ENCODE assay signal across 14 cellular contexts in genomic region chr2:170013802-170014551, GRCh38.
DNase-seq lines count a peak whose midpoint lies in the region; ATAC-seq and TF ChIP-seq lines count a peak whose summit lies in the region.
"Had no signal": no experiment of that assay in that cellular context is flagged by ENCODE, and none has a peak within 500 bp of the region (broad histone marks: within the 10 kb centered on the region; RNA-seq: fewer than 3 reads in every experiment).

No MANE protein-coding gene starts in this region.

- no peaks in the 10 kb centered on the region for H3K36me3 ChIP-seq in adrenal gland (replicated peaks in 1 of 2)

- no peak for TF ChIP-seq POLR2A in adrenal gland (IDR thresholded peaks at IDR 0.05)

- TF ChIP-seq CTCF in adrenal gland (IDR thresholded peaks at IDR 0.05), result no peak

- H3K27ac ChIP-seq in adrenal gland (peak overlapping the region in 3 of 5 donors; percentile 31 to 50 (median 33)), right cardiac atrium (ENCODE audit: low read length) (no peak overlapping the region)
- H3K27ac ChIP-seq: A549, PC-9 had no signal

- H3K4me3 ChIP-seq in adrenal gland (no peak overlapping the region), right cardiac atrium (ENCODE audit: low read length) (no peak overlapping the region)
- H3K4me3 ChIP-seq: A549, PC-9 had no signal

- H3K9me3 ChIP-seq in adrenal gland (replicated peaks in 1 of 3) (no peaks in the 10 kb centered on the region), right cardiac atrium (ENCODE audit: control insufficient read depth, low read length) (no peaks in the 10 kb centered on the region)
- H3K9me3 ChIP-seq: A549 had no signal

- H3K4me1 ChIP-seq in adrenal gland (replicated peaks in 1 of 2) (peaks cover 11 to 27% of the 10 kb centered on the region in 2 donors), right cardiac atrium (ENCODE audit: control insufficient read depth, insufficient read depth, low read length) (peaks cover 5% of the 10 kb centered on the region)
- H3K4me1 ChIP-seq: A549 had no signal

- H3K27me3 ChIP-seq in adrenal gland (no peaks in the 10 kb centered on the region), right cardiac atrium (ENCODE audit: control insufficient read depth, insufficient read depth) (no peaks in the 10 kb centered on the region)

- DNase-seq in Right ventricle myocardium superior (no peak), Right ventricle myocardium inferior (ENCODE audit: missing footprints) (no peak), adrenal gland (peak in 6 of 7 donors; percentile 26 to 44 (median 35)), right cardiac atrium (no peak), NCI-H510A (lab: John Stamatoyannopoulos, UW) (no peak)
- DNase-seq: KG1, NCI-H1436, PC-9, small intestine had no signal

- intact Hi-C loops in Right ventricle myocardium superior (cut with DNase I), result no loop called here
- intact Hi-C loops in Right ventricle myocardium inferior (cut with DNase I), result no loop called here
- intact Hi-C loops in adrenal gland (cut with DNase I), result no loop called here
- intact Hi-C loops in right cardiac atrium (cut with DNase I), result no loop called here

- WGBS in adrenal gland, 4 donors, result 30 to 45% (median 39%) methylated on average over 5 of the region's 5 CpGs
- WGBS in right cardiac atrium, result 41% methylated on average over 5 of the region's 5 CpGs

- peak; percentile 18 for ATAC-seq in Right ventricle myocardium superior (ENCODE audit: poor library complexity)
- no peak for ATAC-seq in Right ventricle myocardium inferior
- ATAC-seq in right cardiac atrium, result peak; percentile 72 to 89
- no peak for ATAC-seq in HG02938 (IDR thresholded peaks at IDR 0.05; ENCODE audit: unreplicated experiment)
- ATAC-seq in HG03571 (IDR thresholded peaks at IDR 0.05; ENCODE audit: unreplicated experiment), result no peak
- no peak for ATAC-seq in GM18873 (IDR thresholded peaks at IDR 0.05; ENCODE audit: low FRiP score, unreplicated experiment)
- ATAC-seq: A549, HCT116 had no signal

Comparison
In these comparisons a context has a peak if more than half of its experiments do, and no peak if none do; other contexts are left out.
1. ATAC-seq: peak in Right ventricle myocardium superior (single experiment) and right cardiac atrium (2 of 2); none in Right ventricle myocardium inferior (single experiment), HG02938 (single experiment), HG03571 (single experiment) and GM18873 (single experiment).
2. DNase-seq: peak in adrenal gland (6 of 7); none in Right ventricle myocardium superior (single experiment), Right ventricle myocardium inferior (single experiment), right cardiac atrium (0 of 3) and NCI-H510A (single experiment).